ENCODE assay signal across 8 cellular contexts in the genomic region with DNA sequence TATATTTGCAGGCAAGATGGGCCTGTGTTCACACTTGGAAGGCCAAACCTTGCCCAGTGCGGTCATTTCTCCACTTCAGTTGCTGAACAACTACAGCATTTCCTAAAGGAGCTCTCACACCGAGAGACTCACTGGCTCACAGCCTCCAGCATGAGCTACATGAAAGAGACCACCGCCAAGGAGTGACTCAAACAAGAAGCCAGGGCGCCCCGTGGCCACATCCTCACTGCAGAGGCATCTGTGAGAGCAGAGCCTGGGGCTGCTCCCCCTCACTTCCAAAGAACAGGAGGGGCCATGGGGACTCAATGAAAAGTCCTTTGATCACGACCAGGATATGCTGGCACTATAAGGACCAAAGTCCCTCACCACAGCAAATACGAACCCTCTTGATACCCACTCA. TPM values are rescaled to one million over a fixed set of nuclear protein-coding genes. Genes with fewer than 3 reads are reported as not detected.
DNase-seq lines count a peak whose midpoint lies in the region; ATAC-seq and TF ChIP-seq lines count a peak whose summit lies in the region.

No MANE protein-coding gene starts in this region.

- H3K36me3 Mint-ChIP-seq in activated CD8-positive, alpha-beta T cell treated with anti-CD3 and anti-CD28 coated beads, Interleukin-2, amount 10 ng/mL, durations not matched to agents 7 days and 5 days (ENCODE audit: low read depth) = no peaks in the 10 kb centered on the region
- no peaks in the 10 kb centered on the region for H3K36me3 Mint-ChIP-seq in stimulated activated memory B cell treated with anti-CD40 and anti-IgM and Interleukin-4, amounts not matched to agents 10 μg/mL and 1 μg/mL and 100 μg/mL, for 72 hours
- no peaks in the 10 kb centered on the region for H3K36me3 Mint-ChIP-seq in chondrocyte (ENCODE audit: low read depth)

- POLR2A ChIA-PET in activated CD8-positive, alpha-beta T cell treated with anti-CD3 and anti-CD28 coated beads, Interleukin-2, amount 10 ng/mL, durations not matched to agents 7 days and 5 days (lab: Charles Lee) = interaction anchor here (0.6 kb wide), 1 partner anchor 1365 kb away, joined by 3 read pairs; no protein-coding TSS in a partner anchor

- H3K4me1 Mint-ChIP-seq in activated CD8-positive, alpha-beta T cell treated with anti-CD3 and anti-CD28 coated beads, Interleukin-2, amount 10 ng/mL, durations not matched to agents 7 days and 5 days (ENCODE audit: low read depth) = peaks cover 59% of the 10 kb centered on the region
- H3K4me1 Mint-ChIP-seq in stimulated activated memory B cell treated with anti-CD40 and anti-IgM and Interleukin-4, amounts not matched to agents 10 μg/mL and 1 μg/mL and 100 μg/mL, for 72 hours = peaks cover 44% of the 10 kb centered on the region
- H3K4me1 Mint-ChIP-seq in chondrocyte (ENCODE audit: low read depth) = no peaks in the 10 kb centered on the region

- TF ChIP-seq CTCF in chondrocyte (IDR thresholded peaks at IDR 0.05) = no peak

- peak overlapping the region; percentile 80 for H3K27ac Mint-ChIP-seq in activated CD8-positive, alpha-beta T cell treated with anti-CD3 and anti-CD28 coated beads, Interleukin-2, amount 10 ng/mL, durations not matched to agents 7 days and 5 days
- peak overlapping the region; percentile 67 for H3K27ac Mint-ChIP-seq in stimulated activated memory B cell treated with anti-CD40 and anti-IgM and Interleukin-4, amounts not matched to agents 10 μg/mL and 1 μg/mL and 100 μg/mL, for 72 hours
- H3K27ac Mint-ChIP-seq in chondrocyte (ENCODE audit: unreplicated experiment) = no peak overlapping the region

- peak overlapping the region; percentile 20 for H3K4me3 Mint-ChIP-seq in activated CD8-positive, alpha-beta T cell treated with anti-CD3 and anti-CD28 coated beads, Interleukin-2, amount 10 ng/mL, durations not matched to agents 7 days and 5 days
- no peak overlapping the region for H3K4me3 Mint-ChIP-seq in stimulated activated memory B cell treated with anti-CD40 and anti-IgM and Interleukin-4, amounts not matched to agents 10 μg/mL and 1 μg/mL and 100 μg/mL, for 72 hours
- H3K4me3 Mint-ChIP-seq in chondrocyte (ENCODE audit: unreplicated experiment) = no peak overlapping the region

- H3K27me3 Mint-ChIP-seq in activated CD8-positive, alpha-beta T cell treated with anti-CD3 and anti-CD28 coated beads, Interleukin-2, amount 10 ng/mL, durations not matched to agents 7 days and 5 days (ENCODE audit: low read depth) = peaks cover 40% of the 10 kb centered on the region
- no peaks in the 10 kb centered on the region for H3K27me3 Mint-ChIP-seq in stimulated activated memory B cell treated with anti-CD40 and anti-IgM and Interleukin-4, amounts not matched to agents 10 μg/mL and 1 μg/mL and 100 μg/mL, for 72 hours
- peaks cover 26% of the 10 kb centered on the region for H3K27me3 Mint-ChIP-seq in chondrocyte (ENCODE audit: low read depth)

- CTCF ChIA-PET in activated CD8-positive, alpha-beta T cell treated with anti-CD3 and anti-CD28 coated beads, Interleukin-2, amount 10 ng/mL, durations not matched to agents 7 days and 5 days (lab: Charles Lee) = interaction anchor here (0.8 to 1.5 kb wide), 4 partner anchors 10 to 218 kb away, joined by 3 to 5 read pairs (median 5); no protein-coding TSS in a partner anchor

- ATAC-seq in HG03108 (IDR thresholded peaks at IDR 0.05; ENCODE audit: unreplicated experiment) = peak; percentile 74
- ATAC-seq in activated CD8-positive, alpha-beta T cell treated with anti-CD3 and anti-CD28 coated beads, Interleukin-2, amount 10 ng/mL, durations not matched to agents 7 days and 5 days = peak; percentile 93
- ATAC-seq in stimulated activated memory B cell treated with anti-CD40 and anti-IgM and Interleukin-4, amounts not matched to agents 10 μg/mL and 1 μg/mL and 100 μg/mL, for 72 hours = peak; percentile 87
- no peak for ATAC-seq in GM19351 (IDR thresholded peaks at IDR 0.05; ENCODE audit: unreplicated experiment)

- no peaks in the 10 kb centered on the region for H3K9me3 Mint-ChIP-seq in activated CD8-positive, alpha-beta T cell treated with anti-CD3 and anti-CD28 coated beads, Interleukin-2, amount 10 ng/mL, durations not matched to agents 7 days and 5 days (ENCODE audit: insufficient read depth)
- H3K9me3 Mint-ChIP-seq in stimulated activated memory B cell treated with anti-CD40 and anti-IgM and Interleukin-4, amounts not matched to agents 10 μg/mL and 1 μg/mL and 100 μg/mL, for 72 hours = no peaks in the 10 kb centered on the region
- peaks cover 5% of the 10 kb centered on the region for H3K9me3 Mint-ChIP-seq in chondrocyte (ENCODE audit: low read depth)

- peak; percentile 90 for DNase-seq in activated CD8-positive, alpha-beta T cell treated with anti-CD3 and anti-CD28 coated beads, Interleukin-2, amount 10 ng/mL, durations not matched to agents 7 days and 5 days
- peak; percentile 2 for DNase-seq in foreskin melanocyte
- DNase-seq in chondrocyte (ENCODE audit: low spot score) = no peak
- DNase-seq in NCI-H146 treated with DMSO at 0.1 percent for 48 hours (lab: John Stamatoyannopoulos, UW; ENCODE audit: unreplicated experiment) = no peak
- DNase-seq in hepatic stellate cell (ENCODE audit: low spot score) = no peak

RNA-seq across cellular contexts. Expression of a gene that starts 50.0 kb away (rescaled TPM):
- total RNA-seq in activated CD8-positive, alpha-beta T cell treated with anti-CD3 and anti-CD28 coated beads, Interleukin-2, amount 10 ng/mL, durations not matched to agents 7 days and 5 days = under 1 TPM in 1 of 2 experiments, not detected in 1; 0.23 TPM
- total RNA-seq in chondrocyte = 0.07 TPM in 1 of 3 replicates, not detected in the others

Comparison
In these comparisons a context has a peak if more than half of its experiments do, and no peak if none do; other contexts are left out.
1. DNase-seq: peak in activated CD8-positive, alpha-beta T cell treated with anti-CD3 and anti-CD28 coated beads, Interleukin-2, amount 10 ng/mL, durations not matched to agents 7 days and 5 days (single experiment) and foreskin melanocyte (single experiment); none in chondrocyte (single experiment), NCI-H146 treated with DMSO at 0.1 percent for 48 hours (single experiment) and hepatic stellate cell (single experiment).